In the genomic region with DNA sequence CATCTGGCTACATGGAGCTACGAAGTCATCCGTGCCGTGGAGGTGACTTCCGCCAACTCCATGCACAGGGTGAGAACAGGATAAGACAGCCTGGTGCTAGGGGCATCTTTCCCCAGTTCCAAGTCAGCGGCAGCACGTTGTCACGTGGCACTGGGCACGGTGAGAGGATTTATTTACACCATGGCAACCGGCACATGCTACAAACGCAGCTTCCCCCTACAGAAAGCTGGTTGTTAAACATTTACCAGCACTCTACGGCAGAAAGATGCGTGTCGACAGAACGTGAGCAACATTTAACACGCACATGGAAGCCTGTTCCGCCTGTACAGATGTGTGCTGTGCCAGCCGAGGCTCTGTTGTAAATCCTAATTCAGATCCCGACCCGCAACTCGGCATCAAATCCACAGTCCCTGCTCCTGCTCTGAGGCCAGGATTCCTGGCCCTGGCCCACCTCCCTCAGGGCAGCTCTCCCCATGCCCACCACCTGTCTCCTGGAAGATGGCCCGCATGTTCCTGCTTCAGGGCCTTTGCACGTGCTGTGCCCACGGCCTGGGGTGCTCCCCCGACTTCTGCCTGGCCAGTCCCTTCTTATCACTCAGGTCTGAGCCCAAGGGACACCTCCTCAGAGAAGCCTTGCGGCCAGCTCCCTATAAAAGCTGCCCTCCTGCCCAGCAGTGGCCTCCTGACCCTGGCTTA, we compare ENCODE assay signal across 1 cellular context.
TF ChIP-seq lines count a peak whose summit lies in the region.

No MANE protein-coding gene starts in this region.

TF ChIP-seq in WTC11, 78 proteins besides CTCF, POLR2A, EP300 and RAD21 (continued from another document):
- TF ChIP-seq, protein P1, sequence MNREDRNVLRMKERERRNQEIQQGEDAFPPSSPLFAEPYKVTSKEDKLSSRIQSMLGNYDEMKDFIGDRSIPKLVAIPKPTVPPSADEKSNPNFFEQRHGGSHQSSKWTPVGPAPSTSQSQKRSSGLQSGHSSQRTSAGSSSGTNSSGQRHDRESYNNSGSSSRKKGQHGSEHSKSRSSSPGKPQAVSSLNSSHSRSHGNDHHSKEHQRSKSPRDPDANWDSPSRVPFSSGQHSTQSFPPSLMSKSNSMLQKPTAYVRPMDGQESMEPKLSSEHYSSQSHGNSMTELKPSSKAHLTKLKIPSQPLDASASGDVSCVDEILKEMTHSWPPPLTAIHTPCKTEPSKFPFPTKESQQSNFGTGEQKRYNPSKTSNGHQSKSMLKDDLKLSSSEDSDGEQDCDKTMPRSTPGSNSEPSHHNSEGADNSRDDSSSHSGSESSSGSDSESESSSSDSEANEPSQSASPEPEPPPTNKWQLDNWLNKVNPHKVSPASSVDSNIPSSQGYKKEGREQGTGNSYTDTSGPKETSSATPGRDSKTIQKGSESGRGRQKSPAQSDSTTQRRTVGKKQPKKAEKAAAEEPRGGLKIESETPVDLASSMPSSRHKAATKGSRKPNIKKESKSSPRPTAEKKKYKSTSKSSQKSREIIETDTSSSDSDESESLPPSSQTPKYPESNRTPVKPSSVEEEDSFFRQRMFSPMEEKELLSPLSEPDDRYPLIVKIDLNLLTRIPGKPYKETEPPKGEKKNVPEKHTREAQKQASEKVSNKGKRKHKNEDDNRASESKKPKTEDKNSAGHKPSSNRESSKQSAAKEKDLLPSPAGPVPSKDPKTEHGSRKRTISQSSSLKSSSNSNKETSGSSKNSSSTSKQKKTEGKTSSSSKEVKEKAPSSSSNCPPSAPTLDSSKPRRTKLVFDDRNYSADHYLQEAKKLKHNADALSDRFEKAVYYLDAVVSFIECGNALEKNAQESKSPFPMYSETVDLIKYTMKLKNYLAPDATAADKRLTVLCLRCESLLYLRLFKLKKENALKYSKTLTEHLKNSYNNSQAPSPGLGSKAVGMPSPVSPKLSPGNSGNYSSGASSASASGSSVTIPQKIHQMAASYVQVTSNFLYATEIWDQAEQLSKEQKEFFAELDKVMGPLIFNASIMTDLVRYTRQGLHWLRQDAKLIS (CRISPR knock-in tag; IDR thresholded peaks at IDR 0.05; ENCODE audit: borderline replicate concordance) = no peak
- TF ChIP-seq TCF7 (CRISPR knock-in tag; IDR thresholded peaks at IDR 0.05; ENCODE audit: low read depth) = no peak
- no peak for TF ChIP-seq SP1 (CRISPR knock-in tag; conservative IDR thresholded peaks at IDR 0.05)
- no peak for TF ChIP-seq ZNF396 (CRISPR knock-in tag; IDR thresholded peaks at IDR 0.05; ENCODE audit: borderline replicate concordance)
- TF ChIP-seq OVOL2 (CRISPR knock-in tag; IDR thresholded peaks at IDR 0.05; ENCODE audit: borderline replicate concordance) = no peak
- no peak for TF ChIP-seq CREM (CRISPR knock-in tag; IDR thresholded peaks at IDR 0.05)
- TF ChIP-seq TEAD1 (CRISPR knock-in tag; IDR thresholded peaks at IDR 0.05) = no peak
- TF ChIP-seq, protein P2, sequence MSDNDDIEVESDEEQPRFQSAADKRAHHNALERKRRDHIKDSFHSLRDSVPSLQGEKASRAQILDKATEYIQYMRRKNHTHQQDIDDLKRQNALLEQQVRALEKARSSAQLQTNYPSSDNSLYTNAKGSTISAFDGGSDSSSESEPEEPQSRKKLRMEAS (CRISPR knock-in tag; IDR thresholded peaks at IDR 0.05) = no peak
- no peak for TF ChIP-seq PRRX2 (CRISPR knock-in tag; IDR thresholded peaks at IDR 0.05)
- no peak for TF ChIP-seq GTF2I (CRISPR knock-in tag; conservative IDR thresholded peaks at IDR 0.05)
- no peak for TF ChIP-seq ETV6 (CRISPR knock-in tag; IDR thresholded peaks at IDR 0.05)
- TF ChIP-seq NFYB (CRISPR knock-in tag; conservative IDR thresholded peaks at IDR 0.05; ENCODE audit: low read depth) = no peak
- TF ChIP-seq NR1H2 (CRISPR knock-in tag; IDR thresholded peaks at IDR 0.05) = no peak
- no peak for TF ChIP-seq ZNF423 (CRISPR knock-in tag; IDR thresholded peaks at IDR 0.05)
- TF ChIP-seq, protein P3, sequence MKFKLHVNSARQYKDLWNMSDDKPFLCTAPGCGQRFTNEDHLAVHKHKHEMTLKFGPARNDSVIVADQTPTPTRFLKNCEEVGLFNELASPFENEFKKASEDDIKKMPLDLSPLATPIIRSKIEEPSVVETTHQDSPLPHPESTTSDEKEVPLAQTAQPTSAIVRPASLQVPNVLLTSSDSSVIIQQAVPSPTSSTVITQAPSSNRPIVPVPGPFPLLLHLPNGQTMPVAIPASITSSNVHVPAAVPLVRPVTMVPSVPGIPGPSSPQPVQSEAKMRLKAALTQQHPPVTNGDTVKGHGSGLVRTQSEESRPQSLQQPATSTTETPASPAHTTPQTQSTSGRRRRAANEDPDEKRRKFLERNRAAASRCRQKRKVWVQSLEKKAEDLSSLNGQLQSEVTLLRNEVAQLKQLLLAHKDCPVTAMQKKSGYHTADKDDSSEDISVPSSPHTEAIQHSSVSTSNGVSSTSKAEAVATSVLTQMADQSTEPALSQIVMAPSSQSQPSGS (CRISPR knock-in tag; IDR thresholded peaks at IDR 0.05; ENCODE audit: borderline replicate concordance, low read depth) = no peak
- TF ChIP-seq, protein P4, sequence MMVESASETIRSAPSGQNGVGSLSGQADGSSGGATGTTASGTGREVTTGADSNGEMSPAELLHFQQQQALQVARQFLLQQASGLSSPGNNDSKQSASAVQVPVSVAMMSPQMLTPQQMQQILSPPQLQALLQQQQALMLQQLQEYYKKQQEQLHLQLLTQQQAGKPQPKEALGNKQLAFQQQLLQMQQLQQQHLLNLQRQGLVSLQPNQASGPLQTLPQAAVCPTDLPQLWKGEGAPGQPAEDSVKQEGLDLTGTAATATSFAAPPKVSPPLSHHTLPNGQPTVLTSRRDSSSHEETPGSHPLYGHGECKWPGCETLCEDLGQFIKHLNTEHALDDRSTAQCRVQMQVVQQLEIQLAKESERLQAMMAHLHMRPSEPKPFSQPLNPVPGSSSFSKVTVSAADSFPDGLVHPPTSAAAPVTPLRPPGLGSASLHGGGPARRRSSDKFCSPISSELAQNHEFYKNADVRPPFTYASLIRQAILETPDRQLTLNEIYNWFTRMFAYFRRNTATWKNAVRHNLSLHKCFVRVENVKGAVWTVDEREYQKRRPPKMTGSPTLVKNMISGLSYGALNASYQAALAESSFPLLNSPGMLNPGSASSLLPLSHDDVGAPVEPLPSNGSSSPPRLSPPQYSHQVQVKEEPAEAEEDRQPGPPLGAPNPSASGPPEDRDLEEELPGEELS (CRISPR knock-in tag; IDR thresholded peaks at IDR 0.05) = no peak
- TF ChIP-seq JUN (CRISPR knock-in tag; IDR thresholded peaks at IDR 0.05) = no peak
- no peak for TF ChIP-seq NFE2L1 (CRISPR knock-in tag; IDR thresholded peaks at IDR 0.05)
TF ChIP-seq in WTC11: peak in this region for 0.
